ENCODE assay signal across 1 cellular context in genomic region chr3:49131576-49131975, GRCh38.
TF ChIP-seq lines count a peak whose summit lies in the region.

No MANE protein-coding gene starts in this region.

TF ChIP-seq in A549, 52 proteins besides CTCF, POLR2A, EP300 and RAD21 (continued from another document):
- TF ChIP-seq E2F6 (IDR thresholded peaks at IDR 0.05; ENCODE audit: borderline replicate concordance, low read depth) = no peak
